ENCODE assay signal across 8 cellular contexts in genomic region chr14:91138511-91139359, GRCh38. TPM values are rescaled to one million over a fixed set of nuclear protein-coding genes. Genes with fewer than 3 reads are reported as not detected.
DNase-seq lines count a peak whose midpoint lies in the region; ATAC-seq and TF ChIP-seq lines count a peak whose summit lies in the region.

No MANE protein-coding gene starts in this region.

- ATAC-seq in natural killer cell, result peak; percentile 76 to 89 (median 83)
- ATAC-seq in HG03097 (IDR thresholded peaks at IDR 0.05; ENCODE audit: low FRiP score, unreplicated experiment), result no peak
- ATAC-seq in GM18498 (IDR thresholded peaks at IDR 0.05; ENCODE audit: unreplicated experiment), result no peak

- DNase-seq in AG10803 (ENCODE audit: low read depth), result peak; percentile 24
- DNase-seq in H7, result peak; percentile 58
- peak; percentile 6 for DNase-seq in SK-N-DZ (ENCODE audit: low spot score)
- DNase-seq in brain microvascular endothelial cell, result peak; percentile 10
- DNase-seq in natural killer cell, result no peak
- DNase-seq in mucosa of gallbladder (ENCODE audit: low spot score), result no peak

- H3K9me3 Mint-ChIP-seq in natural killer cell, result no peaks in the 10 kb centered on the region

- no peaks in the 10 kb centered on the region for H3K36me3 Mint-ChIP-seq in natural killer cell

- intact Hi-C loops in natural killer cell (cut with micrococcal nuclease), result loop anchor here (1.0 kb wide), 1 partner anchor 35 kb away; no protein-coding TSS in a partner anchor

- peak overlapping the region; percentile 43 to 66 for H3K27ac Mint-ChIP-seq in natural killer cell

- H3K4me3 Mint-ChIP-seq in natural killer cell, result no peak overlapping the region

- H3K27me3 Mint-ChIP-seq in natural killer cell (ENCODE audit: low read depth in 2 of 2), result no peaks in the 10 kb centered on the region

- H3K36me3 ChIP-seq in H7 (replicated peaks; ENCODE audit: control insufficient read depth, insufficient read depth, low read length) (no peaks in the 10 kb centered on the region), brain microvascular endothelial cell (replicated peaks) (no peaks in the 10 kb centered on the region)

- H3K27ac ChIP-seq in brain microvascular endothelial cell, result no peak overlapping the region

- in situ Hi-C loops in brain microvascular endothelial cell (cut with HindIII; ENCODE audit: low pct_ligation_motif_present, low sequenced_read_pairs), result no loop called here

- peaks cover 12 to 28% of the 10 kb centered on the region in 2 donors for H3K4me1 Mint-ChIP-seq in natural killer cell

- TF ChIP-seq CTCF in AG10803 (conservative IDR thresholded peaks at IDR 0.05; ENCODE audit: low read length), result peak; percentile 61
- peak; percentile 69 for TF ChIP-seq CTCF in brain microvascular endothelial cell (IDR thresholded peaks at IDR 0.05; ENCODE audit: low read depth, low read length, missing control alignments)
- peak; percentile 58 for TF ChIP-seq CTCF in natural killer cell (IDR thresholded peaks at IDR 0.05)

- no peaks in the 10 kb centered on the region for H3K27me3 ChIP-seq in H7 (ENCODE audit: control insufficient read depth, insufficient read depth, low read length)
- H3K27me3 ChIP-seq in brain microvascular endothelial cell (replicated peaks), result no peaks in the 10 kb centered on the region

- H3K4me3 ChIP-seq in AG10803 (ENCODE audit: low read length) (no peak overlapping the region), H7 (ENCODE audit: insufficient read depth, low read depth, low read length) (no peak overlapping the region), brain microvascular endothelial cell (ENCODE audit: low read depth, low read length) (no peak overlapping the region)

RNA-seq across cellular contexts. Expression of gene DGLUCY, which starts 24.9 kb away (rescaled TPM):
- 20.3 and 28.0 TPM in 2 replicates for total RNA-seq in H7 (2014; rRNA removed; shearing (Covaris generic))
- 24.8 and 37.3 TPM in 2 replicates for polyA plus RNA-seq in SK-N-DZ (2014; cell fraction: cytosol; rRNA removed)
- polyA plus RNA-seq in SK-N-DZ (2014; cell fraction: nucleus; rRNA removed), result 46.1 and 55.7 TPM in 2 replicates
- 100 to 1,000 TPM; 108 to 142 (median 110) TPM for total RNA-seq in natural killer cell
- 97.6 TPM for total RNA-seq in mucosa of gallbladder

Comparison
In these comparisons a context has a peak if more than half of its experiments do, and no peak if none do; other contexts are left out.
1. DNase-seq: peak in AG10803 (single experiment), H7 (single experiment), SK-N-DZ (single experiment) and brain microvascular endothelial cell (single experiment); none in natural killer cell (single experiment) and mucosa of gallbladder (single experiment).
2. ATAC-seq: peak in natural killer cell (3 of 3); none in HG03097 (single experiment) and GM18498 (single experiment).
3. Peak in every context shown above with its lines, with median percentiles within 50 percentile points of each other: CTCF ChIP-seq.